In genomic region chr3:186783731-186784515, GRCh38 we compare ENCODE assay signal across 8 cellular contexts. TPM values are rescaled to one million over a fixed set of nuclear protein-coding genes. Genes with fewer than 3 reads are reported as not detected.
DNase-seq lines count a peak whose midpoint lies in the region; ATAC-seq and TF ChIP-seq lines count a peak whose summit lies in the region.

No MANE protein-coding gene starts in this region.

- CTCF ChIA-PET in AG04450 (lab: Charles Lee) = interaction anchor here (0.5 to 3.8 kb wide), 5 partner anchors 38 to 355 kb away, joined by 3 to 15 read pairs (median 3); partner anchors contain the start of gene RPL39L
- CTCF ChIA-PET in activated CD8-positive, alpha-beta T cell treated with anti-CD3 and anti-CD28 coated beads, Interleukin-2, amount 10 ng/mL, durations not matched to agents 7 days and 5 days (lab: Charles Lee) = interaction anchor here (1.0 to 2.1 kb wide), 4 partner anchors 12 to 214 kb away, joined by 4 to 9 read pairs (median 5); partner anchors contain the start of gene DNAJB11

- H3K27ac ChIP-seq in AG04450 (ENCODE audit: low read depth, low read length) = peak overlapping the region; percentile 98
- peak overlapping the region; percentile 93 to 98 for H3K27ac ChIP-seq in lung (ENCODE audit: low read depth in 1 of 2, low read length in 1 of 2)

- H3K4me1 Mint-ChIP-seq in activated CD8-positive, alpha-beta T cell treated with anti-CD3 and anti-CD28 coated beads, Interleukin-2, amount 10 ng/mL, durations not matched to agents 7 days and 5 days (ENCODE audit: low read depth) = peaks cover 44% of the 10 kb centered on the region

- POLR2A ChIA-PET in AG04450 (lab: Yijun Ruan, JAX) = interaction anchor here (0.7 to 2.7 kb wide), 23 partner anchors 8 to 846 kb away, joined by 3 to 36 read pairs (median 5); partner anchors contain the start of genes DNAJB11, ETV5, RPL39L and TRA2B
- POLR2A ChIA-PET in activated CD8-positive, alpha-beta T cell treated with anti-CD3 and anti-CD28 coated beads, Interleukin-2, amount 10 ng/mL, durations not matched to agents 7 days and 5 days (lab: Charles Lee) = interaction anchor here (0.5 to 5.2 kb wide), 48 partner anchors 8 to 1016 kb away, joined by 3 to 131 read pairs (median 4); partner anchors contain the start of genes AHSG, DNAJB11, RFC4 and RPL39L

- H3K4me3 ChIP-seq in AG04450 (ENCODE audit: low read depth, low read length) (peak overlapping the region; percentile 100), lung (peak overlapping the region; percentile 86)

- DNase-seq in AG04450 (ENCODE audit: low read depth, low spot score) (no peak), NCI-H510A treated with DMSO at 0.1 percent for 48 hours (lab: John Stamatoyannopoulos, UW) (peak; percentile 45), lung (ENCODE audit: low spot score) (peak; percentile 86)
- DNase-seq in activated CD8-positive, alpha-beta T cell treated with anti-CD3 and anti-CD28 coated beads, Interleukin-2, amount 10 ng/mL, durations not matched to agents 7 days and 5 days = peak; percentile 88
- DNase-seq in effector CD4-positive, alpha-beta T cell = peak; percentile 75
- DNase-seq in stimulated activated CD4-positive, alpha-beta T cell treated with anti-CD3 and anti-CD28 coated beads, TNF-alpha, amount 100 ng/mL, for 24 hours (ENCODE audit: low read depth in 3 of 3) = peak in 2 of 3 experiments; percentile 53 to 70

- peaks cover 4 to 11% of the 10 kb centered on the region in 2 donors for H3K4me1 ChIP-seq in lung (ENCODE audit: control insufficient read depth in 2 of 2, insufficient read depth in 2 of 2, low read length in 2 of 2)

- peak overlapping the region; percentile 91 for H3K4me3 Mint-ChIP-seq in activated CD8-positive, alpha-beta T cell treated with anti-CD3 and anti-CD28 coated beads, Interleukin-2, amount 10 ng/mL, durations not matched to agents 7 days and 5 days

- ATAC-seq in GM18873 (IDR thresholded peaks at IDR 0.05; ENCODE audit: low FRiP score, unreplicated experiment) (peak; percentile 40), HG03135 (IDR thresholded peaks at IDR 0.05; ENCODE audit: unreplicated experiment) (peak; percentile 60), lung (ENCODE audit: insufficient read depth, low FRiP score) (peak; percentile 81)
- peak; percentile 69 for ATAC-seq in activated CD8-positive, alpha-beta T cell treated with anti-CD3 and anti-CD28 coated beads, Interleukin-2, amount 10 ng/mL, durations not matched to agents 7 days and 5 days

- peaks cover 20 to 38% of the 10 kb centered on the region in 2 donors for H3K36me3 ChIP-seq in lung (ENCODE audit: control insufficient read depth in 2 of 2, insufficient read depth in 2 of 2, low read length in 2 of 2)

- H3K27me3 ChIP-seq in AG04450 (ENCODE audit: control insufficient read depth, insufficient read depth, low read length) (no peaks in the 10 kb centered on the region), lung (ENCODE audit: control insufficient read depth, insufficient read depth) (no peaks in the 10 kb centered on the region)

- WGBS in lung, 2 donors = 0 to 1% methylated on average over 56 of the region's 56 CpGs

- H3K9me3 ChIP-seq in AG04450 (ENCODE audit: control insufficient read depth, insufficient read depth, low read length) (0 out of 2 replicates have a peak, but pooled peaks cover 4% of the 10 kb centered on the region), lung (ENCODE audit: control insufficient read depth in 2 of 2, insufficient read depth in 1 of 2, low read length in 1 of 2) (no peaks in the 10 kb centered on the region)

- H3K9me3 Mint-ChIP-seq in activated CD8-positive, alpha-beta T cell treated with anti-CD3 and anti-CD28 coated beads, Interleukin-2, amount 10 ng/mL, durations not matched to agents 7 days and 5 days (ENCODE audit: insufficient read depth) = no peaks in the 10 kb centered on the region

- H3K36me3 Mint-ChIP-seq in activated CD8-positive, alpha-beta T cell treated with anti-CD3 and anti-CD28 coated beads, Interleukin-2, amount 10 ng/mL, durations not matched to agents 7 days and 5 days (ENCODE audit: low read depth) = peaks cover 56% of the 10 kb centered on the region

- no peaks in the 10 kb centered on the region for H3K27me3 Mint-ChIP-seq in activated CD8-positive, alpha-beta T cell treated with anti-CD3 and anti-CD28 coated beads, Interleukin-2, amount 10 ng/mL, durations not matched to agents 7 days and 5 days (ENCODE audit: low read depth)

- peak overlapping the region; percentile 97 for H3K27ac Mint-ChIP-seq in activated CD8-positive, alpha-beta T cell treated with anti-CD3 and anti-CD28 coated beads, Interleukin-2, amount 10 ng/mL, durations not matched to agents 7 days and 5 days

- TF ChIP-seq CTCF in AG04450 (IDR thresholded peaks at IDR 0.05; ENCODE audit: low read depth, low read length) (no peak), lung (IDR thresholded peaks at IDR 0.05; ENCODE audit: control extremely low read depth, extremely low read depth) (no peak)

RNA-seq across cellular contexts. Expression of gene EIF4A2, which starts 0.5 kb away (rescaled TPM):
- polyA plus RNA-seq in AG04450 (2011; rRNA removed) = 498 and 774 TPM in 2 replicates
- polyA minus RNA-seq in AG04450 (2011; rRNA and poly(A)+ RNA removed) = 260 and 394 TPM in 2 replicates
- 100 to 1,000 TPM; 365 to 383 TPM for total RNA-seq in activated CD8-positive, alpha-beta T cell treated with anti-CD3 and anti-CD28 coated beads, Interleukin-2, amount 10 ng/mL, durations not matched to agents 7 days and 5 days
- 100 to 1,000 TPM; 235 to 683 TPM for total RNA-seq in lung
- polyA plus RNA-seq in lung = 100 to 1,000 TPM; 252 to 372 TPM

RNA-seq across cellular contexts. Expression of gene RFC4, which starts 22.4 kb away (rescaled TPM):
- 7.3 and 9.4 TPM in 2 replicates for polyA plus RNA-seq in AG04450 (2011; rRNA removed)
- polyA minus RNA-seq in AG04450 (2011; rRNA and poly(A)+ RNA removed) = 3.5 and 4.0 TPM in 2 replicates
- total RNA-seq in activated CD8-positive, alpha-beta T cell treated with anti-CD3 and anti-CD28 coated beads, Interleukin-2, amount 10 ng/mL, durations not matched to agents 7 days and 5 days = 100 to 1,000 TPM in 1 of 2 experiments, 10 to 100 TPM in 1; 98.9 to 106 TPM
- 10 to 100 TPM; 12.2 to 16.9 TPM for total RNA-seq in lung
- 10 to 100 TPM; 12.9 to 13.7 TPM for polyA plus RNA-seq in lung

RNA-seq across cellular contexts. Expression of gene ADIPOQ, which starts 58.6 kb away (rescaled TPM):
- not detected in 2 replicates for polyA plus RNA-seq in AG04450 (2011; rRNA removed)
- not detected in 2 replicates for polyA minus RNA-seq in AG04450 (2011; rRNA and poly(A)+ RNA removed)
- not detected for total RNA-seq in activated CD8-positive, alpha-beta T cell treated with anti-CD3 and anti-CD28 coated beads, Interleukin-2, amount 10 ng/mL, durations not matched to agents 7 days and 5 days
- under 1 TPM in 1 of 2 donors, not detected in 1; 0.09 TPM for total RNA-seq in lung
- polyA plus RNA-seq in lung = under 1 TPM in 1 of 2 donors, not detected in 1; 0.01 TPM

Comparison
In these comparisons a context has a peak if more than half of its experiments do, and no peak if none do; other contexts are left out.
1. RNA of gene RFC4, which starts 22.4 kb away (total RNA-seq): 98.9 to 106 TPM in activated CD8-positive, alpha-beta T cell treated with anti-CD3 and anti-CD28 coated beads, Interleukin-2, amount 10 ng/mL, durations not matched to agents 7 days and 5 days; 12.2 to 16.9 TPM in lung; every median in the first group is over 4 times any median in the second.
2. Peak in every context shown above with its lines, with median percentiles within 50 percentile points of each other: ATAC-seq.